9 cellular contexts compared by ENCODE assay signal in genomic region chr16:1979271-1980025, GRCh38. TPM values are rescaled to one million over a fixed set of nuclear protein-coding genes. Genes with fewer than 3 reads are reported as not detected.
A peak's percentile ranks its signal among the peaks of the same experiment; 100 is the strongest.
DNase-seq lines count a peak whose midpoint lies in the region; TF ChIP-seq lines count a peak whose summit lies in the region.
"Had no signal": no experiment of that assay in that cellular context is flagged by ENCODE, and none has a peak within 500 bp of the region (broad histone marks: within the 10 kb centered on the region; RNA-seq: fewer than 3 reads in every experiment).

No MANE protein-coding gene starts in this region.

- H3K4me1 Mint-ChIP-seq in glutamatergic neuron (ENCODE audit: low read depth, unreplicated experiment) = peaks cover 16% of the 10 kb centered on the region

- intact Hi-C loops in thyroid gland (cut with DNase I) = no loop called here
- intact Hi-C loops in uterus (cut with DNase I; ENCODE audit: low total_unique reads) = no loop called here

- peaks cover 42 to 45% of the 10 kb centered on the region in 2 donors for H3K36me3 ChIP-seq in thyroid gland
- H3K36me3 ChIP-seq in uterus = no peaks in the 10 kb centered on the region

- H3K9me3 Mint-ChIP-seq in glutamatergic neuron (ENCODE audit: unreplicated experiment) = peaks cover 2% of the 10 kb centered on the region
- H3K9me3 Mint-ChIP-seq: central memory CD8-positive, alpha-beta T cell; stimulated activated naive CD8-positive, alpha-beta T cell treated with anti-CD3 and anti-CD28 coated beads, Interleukin-15, Interleukin-2, amounts not matched to agents 100 ng/mL and 50 ng/mL, for 24 hours had no signal

- peak; percentile 53 for DNase-seq in activated T-cell treated with anti-CD3 and anti-CD28 coated beads, Interleukin-2, amount 50 U/mL, for 1 hour
- no peak for DNase-seq in activated T-cell treated with anti-CD3 and anti-CD28 coated beads for 4 hours
- DNase-seq in glutamatergic neuron = no peak
- peak; percentile 30 to 54 for DNase-seq in thyroid gland
- DNase-seq in HK-2 (ENCODE audit: unreplicated experiment) = no peak
- DNase-seq in uterus = no peak

- H3K27me3 ChIP-seq in thyroid gland (peaks cover 13% of the 10 kb centered on the region), uterus (peaks cover 0 to 14% of the 10 kb centered on the region in 2 donors)

- TF ChIP-seq POLR2A in thyroid gland (IDR thresholded peaks at IDR 0.05) (peak in 1 of 2 donors; percentile 12), uterus (IDR thresholded peaks at IDR 0.05) (no peak)

- H3K27ac ChIP-seq in thyroid gland (no peak overlapping the region), uterus (no peak overlapping the region)

- H3K27ac Mint-ChIP-seq in glutamatergic neuron (ENCODE audit: unreplicated experiment) = no peak overlapping the region
- H3K27ac Mint-ChIP-seq: stimulated activated naive CD8-positive, alpha-beta T cell treated with anti-CD3 and anti-CD28 coated beads, Interleukin-15, Interleukin-2, amounts not matched to agents 100 ng/mL and 50 ng/mL, for 24 hours had no signal

- H3K4me1 ChIP-seq in thyroid gland (peaks cover 5 to 15% of the 10 kb centered on the region in 2 donors), uterus (no peaks in the 10 kb centered on the region)

- H3K27me3 Mint-ChIP-seq in glutamatergic neuron (ENCODE audit: unreplicated experiment) = peaks cover 8% of the 10 kb centered on the region

- H3K9me3 ChIP-seq in thyroid gland (no peaks in the 10 kb centered on the region), uterus (no peaks in the 10 kb centered on the region)

- no peaks in the 10 kb centered on the region for H3K36me3 Mint-ChIP-seq in glutamatergic neuron (ENCODE audit: unreplicated experiment)

- peak overlapping the region; percentile 30 for H3K4me3 Mint-ChIP-seq in glutamatergic neuron (ENCODE audit: unreplicated experiment)
- H3K4me3 Mint-ChIP-seq: central memory CD8-positive, alpha-beta T cell; stimulated activated naive CD8-positive, alpha-beta T cell treated with anti-CD3 and anti-CD28 coated beads, Interleukin-15, Interleukin-2, amounts not matched to agents 100 ng/mL and 50 ng/mL, for 24 hours had no signal

- 28 to 38% methylated on average over 11 to 43 of the region's 70 CpGs for WGBS in thyroid gland, 2 donors

- H3K4me3 ChIP-seq in thyroid gland (replicated peaks in 1 of 3) (no peak overlapping the region), uterus (no peak overlapping the region)

- no peak for TF ChIP-seq CTCF in glutamatergic neuron (IDR thresholded peaks at IDR 0.05; ENCODE audit: partially characterized antibody, unreplicated experiment)
- TF ChIP-seq CTCF in thyroid gland (IDR thresholded peaks at IDR 0.05) = no peak
- no peak for TF ChIP-seq CTCF in uterus (IDR thresholded peaks at IDR 0.05)

RNA-seq across cellular contexts. Expression of gene NOXO1, which starts 1.8 kb away (rescaled TPM):
- 1.3 TPM for total RNA-seq in glutamatergic neuron (ENCODE audit: unreplicated experiment)
- not detected for total RNA-seq in thyroid gland
- 1 to 10 TPM in 1 of 4 donors, not detected in 3; 1.0 TPM for total RNA-seq in uterus
- total RNA-seq: mononuclear cell had no signal

RNA-seq across cellular contexts. Expression of gene GFER, which starts 4.5 kb away (rescaled TPM):
- total RNA-seq in glutamatergic neuron (ENCODE audit: unreplicated experiment) (26.0 TPM), thyroid gland (10 to 100 TPM in 3 of 4 donors, 1 to 10 TPM in 1; 7.8 to 37.2 (median 22.3) TPM), uterus (10 to 100 TPM in 1 of 4 donors, 1 to 10 TPM in 3; 2.6 to 20.8 (median 6.6) TPM)

RNA-seq across cellular contexts. Expression of gene TBL3, which starts 7.6 kb away (rescaled TPM):
- total RNA-seq in glutamatergic neuron (ENCODE audit: unreplicated experiment) = 26.8 TPM
- total RNA-seq in thyroid gland = 10 to 100 TPM; 34.4 to 91.8 (median 53.7) TPM
- 10 to 100 TPM in 3 of 4 donors, 1 to 10 TPM in 1; 4.1 to 46.6 (median 27.4) TPM for total RNA-seq in uterus

RNA-seq across cellular contexts. Expression of gene SYNGR3, which starts 10.3 kb away (rescaled TPM):
- total RNA-seq in glutamatergic neuron (ENCODE audit: unreplicated experiment) (45.7 TPM), thyroid gland (not detected), uterus (1 to 10 TPM in 1 of 4 donors, not detected in 3; 1.5 TPM)

RNA-seq across cellular contexts. Expression of gene RNF151, which starts 12.8 kb away (rescaled TPM):
- total RNA-seq in glutamatergic neuron (ENCODE audit: unreplicated experiment) (not detected), thyroid gland (not detected), uterus (not detected)
- total RNA-seq: mononuclear cell had no signal

Comparison
In these comparisons a context has a peak if more than half of its experiments do, and no peak if none do; other contexts are left out.
1. DNase-seq: peak in activated T-cell treated with anti-CD3 and anti-CD28 coated beads, Interleukin-2, amount 50 U/mL, for 1 hour (single experiment) and thyroid gland (2 of 2); none in activated T-cell treated with anti-CD3 and anti-CD28 coated beads for 4 hours (single experiment), glutamatergic neuron (single experiment), HK-2 (single experiment) and uterus (0 of 2).